ENCODE assay signal across 11 cellular contexts in the genomic region with DNA sequence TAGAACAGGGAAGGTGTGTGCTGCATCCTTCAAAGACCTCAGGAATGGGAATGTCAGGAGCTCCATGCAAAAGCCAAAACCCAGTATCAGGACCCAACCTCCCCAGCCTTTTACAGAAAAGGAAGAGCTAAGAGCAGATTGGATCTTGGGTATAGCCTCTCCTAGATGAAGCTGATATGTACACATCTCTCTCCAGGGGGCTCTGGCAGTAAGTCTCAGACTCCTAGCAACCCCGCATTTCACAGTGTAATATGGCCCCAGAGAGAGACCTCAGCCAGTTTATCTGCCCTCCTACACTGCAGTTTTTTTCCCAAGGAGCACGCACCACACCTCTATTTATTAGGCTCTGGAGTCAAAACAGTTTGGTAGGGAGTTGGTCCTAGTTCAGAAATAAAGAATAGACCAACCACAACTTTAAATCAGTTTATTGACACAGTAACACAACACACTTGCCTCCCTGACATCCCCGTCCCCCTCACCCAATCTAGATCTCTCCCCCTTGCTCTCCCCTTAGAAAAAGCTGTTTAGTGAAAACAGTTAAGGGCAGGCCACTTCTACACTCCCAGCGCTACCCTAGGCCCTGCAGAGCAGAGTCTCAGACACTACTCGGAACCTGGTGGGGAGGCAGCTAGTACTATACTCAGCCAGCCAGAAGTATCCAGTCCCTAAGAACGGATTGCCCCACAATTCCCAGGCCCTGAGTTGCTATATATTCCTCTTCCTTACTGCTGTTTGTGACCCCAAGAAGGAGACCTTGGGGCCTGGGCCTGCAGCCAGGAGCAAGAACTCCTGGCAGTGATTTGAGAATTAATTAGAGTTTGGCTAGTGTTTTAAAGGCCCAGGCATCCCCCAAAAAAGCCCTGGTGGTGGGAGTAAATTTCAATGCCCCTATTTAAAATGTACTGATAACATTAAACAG.
A peak's percentile ranks its signal among the peaks of the same experiment; 100 is the strongest.
DNase-seq lines count a peak whose midpoint lies in the region; ATAC-seq and TF ChIP-seq lines count a peak whose summit lies in the region.
"Had no signal": no experiment of that assay in that cellular context is flagged by ENCODE, and none has a peak within 500 bp of the region (broad histone marks: within the 10 kb centered on the region; RNA-seq: fewer than 3 reads in every experiment).

No MANE protein-coding gene starts in this region.

- no peak for TF ChIP-seq CTCF in adrenal gland (IDR thresholded peaks at IDR 0.05)

- H3K9me3 ChIP-seq in adrenal gland (replicated peaks in 1 of 3), result no peaks in the 10 kb centered on the region

- ATAC-seq in stimulated activated effector memory CD8-positive, alpha-beta T cell treated with anti-CD3 and anti-CD28 coated beads, Interleukin-12 subunit alpha, Interleukin-12 subunit beta, amount 100 ng/mL, for 72 hours, result no peak

- H3K4me1 ChIP-seq in adrenal gland (replicated peaks in 1 of 2), result peaks cover 22 to 43% of the 10 kb centered on the region in 2 donors

- peaks cover 0 to 60% of the 10 kb centered on the region in 2 donors for H3K36me3 ChIP-seq in adrenal gland (replicated peaks in 1 of 2)

- H3K9me3 Mint-ChIP-seq in stimulated activated effector memory CD8-positive, alpha-beta T cell treated with anti-CD3 and anti-CD28 coated beads, Interleukin-12 subunit alpha, Interleukin-12 subunit beta, amount 100 ng/mL, for 72 hours, result no peaks in the 10 kb centered on the region

- DNase-seq in NCI-H345 (lab: John Stamatoyannopoulos, UW) (peak; percentile 3), NCI-H345 treated with DMSO at 0.1 percent for 48 hours (lab: John Stamatoyannopoulos, UW; ENCODE audit: unreplicated experiment) (no peak), adrenal gland (peak in 5 of 7 donors; percentile 52 to 65 (median 53)), left kidney (ENCODE audit: low read depth, low spot score) (peak; percentile 64), NOMO-1 treated with DMSO at 0.1 percent for 48 hours (lab: John Stamatoyannopoulos, UW; ENCODE audit: unreplicated experiment) (no peak), A172 (ENCODE audit: low spot score) (no peak)
- no peak for DNase-seq in stimulated activated effector memory CD8-positive, alpha-beta T cell treated with anti-CD3 and anti-CD28 coated beads, Interleukin-12 subunit alpha, Interleukin-12 subunit beta, amount 100 ng/mL, for 72 hours (ENCODE audit: low spot score in 2 of 2)
- DNase-seq in stimulated activated CD4-positive, alpha-beta T cell treated with anti-CD3 and anti-CD28 coated beads, Interleukin-2, amount 100 ng/mL, for 24 hours, result no peak
- DNase-seq: NCI-H2081 treated with DMSO at 0.1 percent for 48 hours; stimulated activated CD4-positive, alpha-beta T cell treated with anti-CD3 and anti-CD28 coated beads, Interleukin-4, amount 100 ng/mL, for 24 hours; trophoblast cell had no signal

- no peak overlapping the region for H3K4me3 ChIP-seq in adrenal gland

- peak overlapping the region in 3 of 5 donors; percentile 10 to 70 (median 49) for H3K27ac ChIP-seq in adrenal gland

- peaks cover 83% of the 10 kb centered on the region for H3K36me3 Mint-ChIP-seq in stimulated activated effector memory CD8-positive, alpha-beta T cell treated with anti-CD3 and anti-CD28 coated beads, Interleukin-12 subunit alpha, Interleukin-12 subunit beta, amount 100 ng/mL, for 72 hours

- 48 to 59% (median 55%) methylated on average over 6 of the region's 6 CpGs for WGBS in adrenal gland, 4 donors

- intact Hi-C loops in adrenal gland (cut with DNase I), result loop anchor here in 1 of 2 donors (5.0 kb wide), 1 partner anchor 40 kb away; no protein-coding TSS in a partner anchor

- no peaks in the 10 kb centered on the region for H3K4me1 Mint-ChIP-seq in stimulated activated effector memory CD8-positive, alpha-beta T cell treated with anti-CD3 and anti-CD28 coated beads, Interleukin-12 subunit alpha, Interleukin-12 subunit beta, amount 100 ng/mL, for 72 hours

- no peaks in the 10 kb centered on the region for H3K27me3 ChIP-seq in adrenal gland

- no peak overlapping the region for H3K4me3 Mint-ChIP-seq in stimulated activated effector memory CD8-positive, alpha-beta T cell treated with anti-CD3 and anti-CD28 coated beads, Interleukin-12 subunit alpha, Interleukin-12 subunit beta, amount 100 ng/mL, for 72 hours

- H3K27ac Mint-ChIP-seq in stimulated activated effector memory CD8-positive, alpha-beta T cell treated with anti-CD3 and anti-CD28 coated beads, Interleukin-12 subunit alpha, Interleukin-12 subunit beta, amount 100 ng/mL, for 72 hours, result peak overlapping the region; percentile 73

- no peak for TF ChIP-seq POLR2A in adrenal gland (IDR thresholded peaks at IDR 0.05)

Comparison
In these comparisons a context has a peak if more than half of its experiments do, and no peak if none do; other contexts are left out.
1. DNase-seq: peak in NCI-H345 (single experiment), adrenal gland (5 of 7) and left kidney (single experiment); none in NCI-H345 treated with DMSO at 0.1 percent for 48 hours (single experiment), stimulated activated effector memory CD8-positive, alpha-beta T cell treated with anti-CD3 and anti-CD28 coated beads, Interleukin-12 subunit alpha, Interleukin-12 subunit beta, amount 100 ng/mL, for 72 hours (0 of 2), NOMO-1 treated with DMSO at 0.1 percent for 48 hours (single experiment), stimulated activated CD4-positive, alpha-beta T cell treated with anti-CD3 and anti-CD28 coated beads, Interleukin-2, amount 100 ng/mL, for 24 hours (0 of 2) and A172 (single experiment).